Comparison of ENCODE assay signal across 1 cellular context in genomic region chr12:12699345-12699744, GRCh38.
TF ChIP-seq lines count a peak whose summit lies in the region.

No MANE protein-coding gene starts in this region.

TF ChIP-seq in K562, 482 proteins besides CTCF, POLR2A, EP300 and RAD21:
- TF ChIP-seq ZNF408 (CRISPR knock-in tag; IDR thresholded peaks at IDR 0.05; ENCODE audit: low read depth) (no peak), ZNF121 (CRISPR knock-in tag; conservative IDR thresholded peaks at IDR 0.05) (peak; percentile 73), WHSC1 (IDR thresholded peaks at IDR 0.05; ENCODE audit: low read length) (no peak)
